In genomic region chr9:131046581-131047202, GRCh38 we compare ENCODE assay signal across 8 cellular contexts. TPM values are rescaled to one million over a fixed set of nuclear protein-coding genes. Genes with fewer than 3 reads are reported as not detected.
DNase-seq lines count a peak whose midpoint lies in the region; ATAC-seq, FAIRE-seq and TF ChIP-seq lines count a peak whose summit lies in the region.

No MANE protein-coding gene starts in this region.

- peak; percentile 92 for TF ChIP-seq RAD21 in HepG2 (CRISPR knock-in tag; IDR thresholded peaks at IDR 0.05)

- H3K4me2 ChIP-seq in HepG2 (ENCODE audit: low read depth, low read length) = peak overlapping the region; percentile 58

- H3K4me3 ChIP-seq in AG10803 (ENCODE audit: low read length) (no peak overlapping the region; the same call in 1 of the 2 replicates), HepG2 (replicated peaks in 1 of 3; ENCODE audit: insufficient read depth in 1 of 3, low read depth in 2 of 3, low read length in 3 of 3) (peak overlapping the region in 1 of 3 experiments; percentile 40; a peak in 2 of 6 replicates)

- no peak overlapping the region for H3K27ac ChIP-seq in HepG2 (ENCODE audit: extremely low read length, insufficient read depth, low read length)

- H3K4me1 Mint-ChIP-seq in activated CD4-positive, alpha-beta T cell treated with anti-CD3 and anti-CD28 coated beads for 36 hours = peaks cover 10% of the 10 kb centered on the region

- H3K9me3 ChIP-seq in HepG2 (ENCODE audit: low read length) = no peaks in the 10 kb centered on the region

- H4K20me1 ChIP-seq in HepG2 (ENCODE audit: insufficient read depth, low read length) = no peaks in the 10 kb centered on the region

- no peaks in the 10 kb centered on the region for H3K36me3 Mint-ChIP-seq in activated CD4-positive, alpha-beta T cell treated with anti-CD3 and anti-CD28 coated beads for 36 hours (ENCODE audit: low read depth)

- H3K9me3 Mint-ChIP-seq in activated CD4-positive, alpha-beta T cell treated with anti-CD3 and anti-CD28 coated beads for 36 hours (ENCODE audit: low read depth) = no peaks in the 10 kb centered on the region

- ATAC-seq in GM19397 (IDR thresholded peaks at IDR 0.05; ENCODE audit: unreplicated experiment) (peak; percentile 65), HepG2 (peak; percentile 90), HG02852 (IDR thresholded peaks at IDR 0.05; ENCODE audit: unreplicated experiment) (no peak)
- ATAC-seq in activated CD4-positive, alpha-beta T cell treated with anti-CD3 and anti-CD28 coated beads for 36 hours = peak; percentile 89

- no peaks in the 10 kb centered on the region for H3K4me1 ChIP-seq in HepG2 (ENCODE audit: insufficient read depth, low read length)

- H3K27ac Mint-ChIP-seq in activated CD4-positive, alpha-beta T cell treated with anti-CD3 and anti-CD28 coated beads for 36 hours = no peak overlapping the region

- no peak overlapping the region for H3K9ac ChIP-seq in HepG2 (ENCODE audit: insufficient read depth, low read depth, low read length)

- WGBS in HepG2 (ENCODE audit: low lambda C conversion rate) = 27% methylated on average over 14 of the region's 35 CpGs

- POLR2A ChIA-PET in activated CD4-positive, alpha-beta T cell treated with anti-CD3 and anti-CD28 coated beads for 36 hours (lab: Charles Lee) = no interaction called here
- POLR2A ChIA-PET in HepG2 (lab: Yijun Ruan, JAX) = no interaction called here

- peaks cover 3 to 47% of the 10 kb centered on the region in 2 experiments; a peak in 3 of 5 replicates for H3K27me3 ChIP-seq in HepG2 (ENCODE audit: control insufficient read depth in 1 of 2, insufficient read depth in 2 of 2, low read length in 2 of 2)

- H3K36me3 ChIP-seq in HepG2 (replicated peaks in 1 of 2; ENCODE audit: control insufficient read depth in 1 of 2, insufficient read depth in 2 of 2, low read length in 2 of 2) = no peaks in the 10 kb centered on the region

- H3K79me2 ChIP-seq in HepG2 (ENCODE audit: insufficient read depth, low read length) = no peaks in the 10 kb centered on the region

- CTCF ChIA-PET in activated CD4-positive, alpha-beta T cell treated with anti-CD3 and anti-CD28 coated beads for 36 hours (lab: Charles Lee) = interaction anchor here (0.6 to 2.8 kb wide), 32 partner anchors 10 to 345 kb away, joined by 3 to 34 read pairs (median 4); no protein-coding TSS in a partner anchor
- CTCF ChIA-PET in HepG2 (lab: Yijun Ruan, JAX; ENCODE audit: low intra/inter-chr PET ratio, low total read pairs) = interaction anchor here (1.4 to 1.5 kb wide), 2 partner anchors 28 to 180 kb away, joined by 7 to 8 read pairs; no protein-coding TSS in a partner anchor

- in situ Hi-C loops in HepG2 (cut with HindIII; ENCODE audit: extremely low pct_ligation_motif_present, low pct_unique_long_range_greater_than_20kb) = loop anchor here (5.0 kb wide), 1 partner anchor 34 kb away; no protein-coding TSS in a partner anchor

- intact Hi-C loops in activated CD4-positive, alpha-beta T cell treated with anti-CD3 and anti-CD28 coated beads for 36 hours (cut with DNase I, micrococcal nuclease) = loop anchor here (1.0 to 5.0 kb wide), 7 partner anchors 38 to 354 kb away; partner anchors contain the start of genes EXOSC2 (in 1 of the 2) and LAMC3 (in 1 of the 2)
- intact Hi-C loops in HepG2 (cut with micrococcal nuclease; ENCODE audit: unreplicated experiment) = loop anchor here (2.0 to 5.0 kb wide), 3 partner anchors 28 to 179 kb away; partner anchors contain the start of gene LAMC3

- no peak for TF ChIP-seq EP300 in HepG2 (IDR thresholded peaks at IDR 0.05; ENCODE audit: low read depth in 2 of 2, low read length in 2 of 2)
- TF ChIP-seq EP300 in HepG2 (CRISPR knock-in tag; IDR thresholded peaks at IDR 0.05; ENCODE audit: borderline replicate concordance) = no peak

- no peak for FAIRE-seq in HepG2 (lab: Jason Lieb, UNC)

- H2AFZ ChIP-seq in HepG2 (ENCODE audit: low read length) = no peak overlapping the region

- no peak for TF ChIP-seq POLR2A in HepG2 (IDR thresholded peaks at IDR 0.05; ENCODE audit: insufficient read depth in 1 of 2, low read depth in 2 of 2, low read length in 2 of 2)

- BruUV-seq in HepG2 (replicated peaks; lab: Mats Ljungman, UMichigan) = no TSS peak

- H3K27me3 Mint-ChIP-seq in activated CD4-positive, alpha-beta T cell treated with anti-CD3 and anti-CD28 coated beads for 36 hours = peaks cover 3% of the 10 kb centered on the region

- TF ChIP-seq CTCF in AG10803 (conservative IDR thresholded peaks at IDR 0.05; ENCODE audit: low read length) (peak; percentile 89), HepG2 (CRISPR knock-in tag; IDR thresholded peaks at IDR 0.05) (peak; percentile 96)

- no peak overlapping the region for H3K4me3 Mint-ChIP-seq in activated CD4-positive, alpha-beta T cell treated with anti-CD3 and anti-CD28 coated beads for 36 hours

- DNase-seq in AG10803 (ENCODE audit: low read depth) (peak; percentile 49), NCI-H2227 (lab: John Stamatoyannopoulos, UW; ENCODE audit: unreplicated experiment) (peak; percentile 75), cerebellum (ENCODE audit: low spot score) (peak; percentile 72), HepG2 (ENCODE audit: low spot score) (peak; percentile 53)
- DNase-seq in activated CD4-positive, alpha-beta T cell treated with anti-CD3 and anti-CD28 coated beads for 36 hours = peak; percentile 86
- peak; percentile 17 to 70 (median 28) for DNase-seq in stimulated activated CD4-positive, alpha-beta T cell treated with anti-CD3 and anti-CD28 coated beads, TNF-alpha, amount 100 ng/mL, for 1 hour (ENCODE audit: low read depth in 3 of 3, low spot score in 1 of 3)

TF ChIP-seq in HepG2, 621 proteins besides CTCF, POLR2A, EP300 and RAD21 (continues in another document):
- TF ChIP-seq NR1H2 (CRISPR knock-in tag; IDR thresholded peaks at IDR 0.05; ENCODE audit: borderline replicate concordance, low read depth) = no peak

RNA-seq across cellular contexts. Expression of gene LAMC3, which starts 37.7 kb away (rescaled TPM):
- total RNA-seq in activated CD4-positive, alpha-beta T cell treated with anti-CD3 and anti-CD28 coated beads for 36 hours = under 1 TPM; 0.40 to 0.59 TPM
- total RNA-seq in cerebellum (3.5 TPM), HepG2 (2016; rRNA removed; fragmentation: Illumina TruSeq; extraction: Trizol) (0.07 TPM in 1 of 2 replicates, not detected in the other)
- total RNA-seq in HepG2 (2016; cell fraction: cytosol; rRNA removed; fragmentation: Illumina TruSeq; extraction: Trizol; ENCODE audit: low read depth) = not detected in 2 replicates
- 0.06 TPM in 1 of 2 replicates, not detected in the other for total RNA-seq in HepG2 (2016; cell fraction: insoluble cytoplasmic fraction; rRNA removed; fragmentation: Illumina TruSeq; extraction: Trizol)
- total RNA-seq in HepG2 (2016; cell fraction: membrane; rRNA removed; fragmentation: Illumina TruSeq; extraction: Trizol) = 0.03 TPM in 1 of 2 replicates, not detected in the other
- 0.12 TPM in 1 of 2 replicates, not detected in the other for total RNA-seq in HepG2 (2016; cell fraction: nucleus; rRNA removed; fragmentation: Illumina TruSeq; extraction: Trizol)
- polyA plus RNA-seq in HepG2 (2011; rRNA removed) = 0.57 TPM in 2 replicates
- polyA plus RNA-seq in HepG2 (2011; cell fraction: cytosol; rRNA removed) = 0.14 and 0.39 TPM in 2 replicates
- 0.64 and 1.6 TPM in 2 replicates for polyA plus RNA-seq in HepG2 (2011; cell fraction: nucleus; rRNA removed)
- 0.33 and 0.35 TPM in 2 replicates for polyA plus RNA-seq in HepG2 (2012)
- not detected in 2 replicates for polyA plus RNA-seq in HepG2 (2016; cell fraction: cytosol; fragmentation: Illumina TruSeq; extraction: Trizol; ENCODE audit: low read depth)
- polyA plus RNA-seq in HepG2 (2016; cell fraction: insoluble cytoplasmic fraction; fragmentation: Illumina TruSeq; extraction: Trizol; ENCODE audit: low read depth) = 0.04 TPM in 1 of 2 replicates, not detected in the other
- polyA plus RNA-seq in HepG2 (2016; cell fraction: membrane; fragmentation: Illumina TruSeq; extraction: Trizol; ENCODE audit: low read depth) = 0.06 TPM in 1 of 2 replicates, not detected in the other
- polyA plus RNA-seq in HepG2 (2016; cell fraction: nucleus; fragmentation: Illumina TruSeq; extraction: Trizol; ENCODE audit: insufficient read depth, low read depth) = 0.48 TPM in 1 of 2 replicates, not detected in the other
- polyA minus RNA-seq in HepG2 (2011; rRNA and poly(A)+ RNA removed; ENCODE audit: low replicate concordance) = 0.24 and 0.58 TPM in 2 replicates
- 0.18 and 0.89 TPM in 2 replicates for polyA minus RNA-seq in HepG2 (2011; cell fraction: cytosol; rRNA and poly(A)+ RNA removed)
- polyA minus RNA-seq in HepG2 (2011; cell fraction: nucleus; rRNA and poly(A)+ RNA removed) = 0.62 TPM in 1 of 2 replicates, not detected in the other

RNA-seq across cellular contexts. Expression of gene AIF1L, which starts 49.6 kb away (rescaled TPM):
- 1 to 10 TPM; 1.0 to 1.4 TPM for total RNA-seq in activated CD4-positive, alpha-beta T cell treated with anti-CD3 and anti-CD28 coated beads for 36 hours
- total RNA-seq in cerebellum = 24.2 TPM
- 36.5 and 42.7 TPM in 2 replicates for total RNA-seq in HepG2 (2016; rRNA removed; fragmentation: Illumina TruSeq; extraction: Trizol)
- total RNA-seq in HepG2 (2016; cell fraction: cytosol; rRNA removed; fragmentation: Illumina TruSeq; extraction: Trizol; ENCODE audit: low read depth) = 6.6 and 7.0 TPM in 2 replicates
- total RNA-seq in HepG2 (2016; cell fraction: insoluble cytoplasmic fraction; rRNA removed; fragmentation: Illumina TruSeq; extraction: Trizol) = 34.7 and 36.0 TPM in 2 replicates
- total RNA-seq in HepG2 (2016; cell fraction: membrane; rRNA removed; fragmentation: Illumina TruSeq; extraction: Trizol) = 23.1 and 24.2 TPM in 2 replicates
- total RNA-seq in HepG2 (2016; cell fraction: nucleus; rRNA removed; fragmentation: Illumina TruSeq; extraction: Trizol) = 18.6 and 21.4 TPM in 2 replicates
- polyA plus RNA-seq in HepG2 (2011; rRNA removed) = 12.1 and 12.4 TPM in 2 replicates
- polyA plus RNA-seq in HepG2 (2011; cell fraction: cytosol; rRNA removed) = 9.1 and 9.5 TPM in 2 replicates
- polyA plus RNA-seq in HepG2 (2011; cell fraction: nucleus; rRNA removed) = 9.2 and 9.6 TPM in 2 replicates
- polyA plus RNA-seq in HepG2 (2012) = 9.9 and 10.9 TPM in 2 replicates
- 12.3 and 14.5 TPM in 2 replicates for polyA plus RNA-seq in HepG2 (2016; cell fraction: cytosol; fragmentation: Illumina TruSeq; extraction: Trizol; ENCODE audit: low read depth)
- polyA plus RNA-seq in HepG2 (2016; cell fraction: insoluble cytoplasmic fraction; fragmentation: Illumina TruSeq; extraction: Trizol; ENCODE audit: low read depth) = 40.5 and 48.2 TPM in 2 replicates
- 21.8 and 26.9 TPM in 2 replicates for polyA plus RNA-seq in HepG2 (2016; cell fraction: membrane; fragmentation: Illumina TruSeq; extraction: Trizol; ENCODE audit: low read depth)
- 29.8 and 37.4 TPM in 2 replicates for polyA plus RNA-seq in HepG2 (2016; cell fraction: nucleus; fragmentation: Illumina TruSeq; extraction: Trizol; ENCODE audit: insufficient read depth, low read depth)
- polyA minus RNA-seq in HepG2 (2011; rRNA and poly(A)+ RNA removed; ENCODE audit: low replicate concordance) = 17.7 and 21.6 TPM in 2 replicates
- 8.5 and 8.7 TPM in 2 replicates for polyA minus RNA-seq in HepG2 (2011; cell fraction: cytosol; rRNA and poly(A)+ RNA removed)
- 5.8 and 6.1 TPM in 2 replicates for polyA minus RNA-seq in HepG2 (2011; cell fraction: nucleus; rRNA and poly(A)+ RNA removed)

Comparison
In these comparisons a context has a peak if more than half of its experiments do, and no peak if none do; other contexts are left out.
1. DNase-seq: peak in every context shown above with its lines; median percentile 86 in activated CD4-positive, alpha-beta T cell treated with anti-CD3 and anti-CD28 coated beads for 36 hours; 75 in NCI-H2227; 72 in cerebellum; 53 in HepG2; 49 in AG10803; 28 in stimulated activated CD4-positive, alpha-beta T cell treated with anti-CD3 and anti-CD28 coated beads, TNF-alpha, amount 100 ng/mL, for 1 hour.